Comparison of ENCODE assay signal across 9 cellular contexts in the genomic region with DNA sequence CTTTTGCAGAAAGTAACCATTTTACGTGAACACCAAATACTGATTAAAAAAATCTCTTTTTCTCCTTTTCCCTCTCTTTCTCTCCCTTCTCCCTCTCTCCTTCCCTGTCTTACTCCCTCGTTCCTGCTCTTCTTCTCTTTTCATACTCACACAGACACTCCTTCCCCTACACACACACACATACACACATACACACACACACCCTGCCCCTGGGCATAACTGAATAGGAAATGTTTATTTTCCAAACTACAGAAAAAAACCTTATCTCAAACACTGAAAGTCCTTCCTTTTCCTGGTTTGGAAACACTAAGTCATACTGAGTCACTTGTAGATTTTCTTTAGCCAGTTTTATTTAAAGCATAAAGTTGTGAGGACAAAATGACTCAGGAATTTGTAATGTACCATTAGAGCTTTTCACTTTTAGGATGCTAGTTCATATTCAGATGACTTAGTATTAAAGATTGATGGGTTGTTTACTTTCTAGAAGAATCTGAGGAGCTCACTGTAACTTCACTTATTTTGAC.
DNase-seq lines count a peak whose midpoint lies in the region; ATAC-seq and TF ChIP-seq lines count a peak whose summit lies in the region.
"Had no signal": no experiment of that assay in that cellular context is flagged by ENCODE, and none has a peak within 500 bp of the region (broad histone marks: within the 10 kb centered on the region; RNA-seq: fewer than 3 reads in every experiment).

No MANE protein-coding gene starts in this region.

- no peaks in the 10 kb centered on the region for H3K79me1 ChIP-seq in mesendoderm (ENCODE audit: low read length)

- no peak overlapping the region for H3K56ac ChIP-seq in mesendoderm (ENCODE audit: low read length)

- no peak overlapping the region for H3K23ac ChIP-seq in mesendoderm (ENCODE audit: low read length)

- peaks cover 21% of the 10 kb centered on the region for H3K36me3 Mint-ChIP-seq in activated CD4-positive, alpha-beta memory T cell treated with anti-CD3 and anti-CD28 coated beads for 36 hours

- H3K4me1 Mint-ChIP-seq in activated CD4-positive, alpha-beta memory T cell treated with anti-CD3 and anti-CD28 coated beads for 36 hours (ENCODE audit: low read depth) = peaks cover 87% of the 10 kb centered on the region

- no peak for TF ChIP-seq POLR2A in gastroesophageal sphincter (IDR thresholded peaks at IDR 0.05)

- H4K20me1 ChIP-seq in smooth muscle cell (ENCODE audit: low read depth) = peaks cover 49% of the 10 kb centered on the region

- no peak overlapping the region for H3K27ac ChIP-seq in HEK293 (ENCODE audit: extremely low read depth, low read depth, low read length)
- peak overlapping the region; percentile 71 to 82 (median 75) for H3K27ac ChIP-seq in gastroesophageal sphincter
- peak overlapping the region; percentile 68 for H3K27ac ChIP-seq in smooth muscle cell (ENCODE audit: low read depth)
- no peak overlapping the region for H3K27ac ChIP-seq in mesendoderm (ENCODE audit: low read depth, low read length)

- H2BK5ac ChIP-seq in mesendoderm (ENCODE audit: low read length) = no peak overlapping the region

- H3K4me1 ChIP-seq in HEK293 (ENCODE audit: control insufficient read depth, insufficient read depth, low read length) (no peaks in the 10 kb centered on the region), gastroesophageal sphincter (peaks cover 31 to 92% (median 32%) of the 10 kb centered on the region in 3 donors), smooth muscle cell (ENCODE audit: low read depth) (peaks cover 11% of the 10 kb centered on the region), mesendoderm (ENCODE audit: control insufficient read depth, low read depth, low read length) (no peaks in the 10 kb centered on the region)

- no peak overlapping the region for H2AFZ ChIP-seq in smooth muscle cell (ENCODE audit: low read depth)

- CTCF ChIA-PET in HEK293 (lab: Yijun Ruan, JAX) = no interaction called here
- CTCF ChIA-PET in activated CD4-positive, alpha-beta memory T cell treated with anti-CD3 and anti-CD28 coated beads for 36 hours (lab: Charles Lee) = interaction anchor here (0.9 to 4.1 kb wide), 4 partner anchors 12 to 148 kb away, joined by 3 to 19 read pairs (median 4); no protein-coding TSS in a partner anchor

- H3K27me3 Mint-ChIP-seq in activated CD4-positive, alpha-beta memory T cell treated with anti-CD3 and anti-CD28 coated beads for 36 hours = no peaks in the 10 kb centered on the region

- H3K9ac ChIP-seq in smooth muscle cell (ENCODE audit: low read depth) (peak overlapping the region; percentile 25), mesendoderm (ENCODE audit: low read length) (no peak overlapping the region)

- TF ChIP-seq EP300 in gastroesophageal sphincter (IDR thresholded peaks at IDR 0.05) = no peak

- no peak overlapping the region for H2BK15ac ChIP-seq in mesendoderm (replicated peaks; ENCODE audit: low read depth)

- 24 to 29% methylated on average over 2 of the region's 2 CpGs for WGBS in gastroesophageal sphincter (ENCODE audit: low coverage in 1 of 2), 2 donors
- WGBS in smooth muscle cell (ENCODE audit: low lambda C conversion rate) = 52% methylated on average over 2 of the region's 2 CpGs
- WGBS in mesendoderm (ENCODE audit: extremely low coverage, insufficient coverage, low lambda C conversion rate) = no CpG with 5 or more reads among the region's 2 CpGs

- H3F3A ChIP-seq in smooth muscle cell (ENCODE audit: low read depth) = peaks cover 9% of the 10 kb centered on the region

- H3K4me3 ChIP-seq in HEK293 (ENCODE audit: low read depth, low read length) (no peak overlapping the region), gastroesophageal sphincter (no peak overlapping the region), smooth muscle cell (no peak overlapping the region), mesendoderm (ENCODE audit: low read length) (no peak overlapping the region)

- no peak overlapping the region for H3K4ac ChIP-seq in mesendoderm (ENCODE audit: low read depth, low read length)

- peaks cover 3% of the 10 kb centered on the region for H3K9me3 Mint-ChIP-seq in activated CD4-positive, alpha-beta memory T cell treated with anti-CD3 and anti-CD28 coated beads for 36 hours

- peak overlapping the region; percentile 66 for H3K4me2 ChIP-seq in smooth muscle cell
- H3K4me2 ChIP-seq in mesendoderm (ENCODE audit: low read length) = no peak overlapping the region

- POLR2A ChIA-PET in HEK293 (lab: Yijun Ruan, JAX) = no interaction called here
- POLR2A ChIA-PET in activated CD4-positive, alpha-beta memory T cell treated with anti-CD3 and anti-CD28 coated beads for 36 hours (lab: Charles Lee) = interaction anchor here (0.9 to 1.2 kb wide), 3 partner anchors 21 to 58 kb away, joined by 3 to 4 read pairs (median 3); no protein-coding TSS in a partner anchor

- ATAC-seq in gastroesophageal sphincter (peak; percentile 44), HG03439 (IDR thresholded peaks at IDR 0.05; ENCODE audit: unreplicated experiment) (no peak)

- H3K36me3 ChIP-seq in HEK293 (ENCODE audit: control insufficient read depth in 2 of 2, insufficient read depth in 1 of 2, low read length in 2 of 2) (peaks cover 0 to 5% of the 10 kb centered on the region in 2 experiments; a peak in 1 of 3 replicates), gastroesophageal sphincter (peaks cover 0 to 6% of the 10 kb centered on the region in 2 donors), smooth muscle cell (ENCODE audit: low read depth) (no peaks in the 10 kb centered on the region), mesendoderm (ENCODE audit: control insufficient read depth, insufficient read depth, low read length) (no peaks in the 10 kb centered on the region)

- no peak for DNase-seq in activated CD4-positive, alpha-beta memory T cell treated with anti-CD3 and anti-CD28 coated beads for 36 hours
- DNase-seq in smooth muscle cell (lab: John Stamatoyannopoulos, UW; ENCODE audit: unreplicated experiment) (no peak), OCI-M2 (lab: John Stamatoyannopoulos, UW; ENCODE audit: unreplicated experiment) (no peak), mesendoderm (no peak), anterior cingulate cortex (lab: John Stamatoyannopoulos, UW) (no peak)
- DNase-seq: cerebellar nuclear complex had no signal

- H2AK5ac ChIP-seq in mesendoderm (ENCODE audit: low read length) = no peak overlapping the region

- no peak overlapping the region for H4K8ac ChIP-seq in mesendoderm (ENCODE audit: low read depth, low read length)

- peak overlapping the region; percentile 66 for H3K27ac Mint-ChIP-seq in activated CD4-positive, alpha-beta memory T cell treated with anti-CD3 and anti-CD28 coated beads for 36 hours

- no peak overlapping the region for H2BK120ac ChIP-seq in mesendoderm (ENCODE audit: low read depth, low read length)

- TF ChIP-seq CTCF in HEK293 (tag by site-specific recombination; IDR thresholded peaks at IDR 0.05) (no peak), gastroesophageal sphincter (IDR thresholded peaks at IDR 0.05) (no peak), smooth muscle cell (IDR thresholded peaks at IDR 0.05; ENCODE audit: borderline replicate concordance, insufficient read depth, poor library complexity, severe bottlenecking) (no peak)

- no peak overlapping the region for H4K5ac ChIP-seq in mesendoderm (ENCODE audit: low read length)

- H3K4me3 Mint-ChIP-seq in activated CD4-positive, alpha-beta memory T cell treated with anti-CD3 and anti-CD28 coated beads for 36 hours = no peak overlapping the region

- intact Hi-C loops in activated CD4-positive, alpha-beta memory T cell treated with anti-CD3 and anti-CD28 coated beads for 36 hours (cut with micrococcal nuclease) = loop anchor here (2.0 kb wide), 2 partner anchors 28 to 52 kb away; no protein-coding TSS in a partner anchor

- H3K18ac ChIP-seq in mesendoderm (ENCODE audit: low read length) = no peak overlapping the region

- H3K79me2 ChIP-seq in smooth muscle cell (ENCODE audit: low read depth) = peaks cover 81% of the 10 kb centered on the region
- H3K79me2 ChIP-seq in mesendoderm (ENCODE audit: control insufficient read depth, insufficient read depth, low read length) = no peaks in the 10 kb centered on the region

- H3K27me3 ChIP-seq in gastroesophageal sphincter = no peaks in the 10 kb centered on the region
- H3K27me3 ChIP-seq in smooth muscle cell (ENCODE audit: low read depth) = no peaks in the 10 kb centered on the region
- H3K27me3 ChIP-seq in mesendoderm (ENCODE audit: insufficient read depth, low read length, poor library complexity) = no peaks in the 10 kb centered on the region

- H3K9me3 ChIP-seq in HEK293 (ENCODE audit: control insufficient read depth, insufficient read depth, low read depth, low read length) = no peaks in the 10 kb centered on the region
- no peaks in the 10 kb centered on the region for H3K9me3 ChIP-seq in gastroesophageal sphincter
- no peaks in the 10 kb centered on the region for H3K9me3 ChIP-seq in smooth muscle cell (replicated peaks; ENCODE audit: low read depth)

TF ChIP-seq in HEK293, 187 proteins besides CTCF, POLR2A, EP300 and RAD21 (continues in another document):
- TF ChIP-seq MYNN (tag by site-specific recombination; IDR thresholded peaks at IDR 0.05; ENCODE audit: borderline replicate concordance) = no peak
- TF ChIP-seq, protein P1, sequence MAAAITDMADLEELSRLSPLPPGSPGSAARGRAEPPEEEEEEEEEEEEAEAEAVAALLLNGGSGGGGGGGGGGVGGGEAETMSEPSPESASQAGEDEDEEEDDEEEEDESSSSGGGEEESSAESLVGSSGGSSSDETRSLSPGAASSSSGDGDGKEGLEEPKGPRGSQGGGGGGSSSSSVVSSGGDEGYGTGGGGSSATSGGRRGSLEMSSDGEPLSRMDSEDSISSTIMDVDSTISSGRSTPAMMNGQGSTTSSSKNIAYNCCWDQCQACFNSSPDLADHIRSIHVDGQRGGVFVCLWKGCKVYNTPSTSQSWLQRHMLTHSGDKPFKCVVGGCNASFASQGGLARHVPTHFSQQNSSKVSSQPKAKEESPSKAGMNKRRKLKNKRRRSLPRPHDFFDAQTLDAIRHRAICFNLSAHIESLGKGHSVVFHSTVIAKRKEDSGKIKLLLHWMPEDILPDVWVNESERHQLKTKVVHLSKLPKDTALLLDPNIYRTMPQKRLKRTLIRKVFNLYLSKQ (tag by site-specific recombination; IDR thresholded peaks at IDR 0.05; ENCODE audit: borderline replicate concordance) = no peak
- TF ChIP-seq ZSCAN30 (tag by site-specific recombination; IDR thresholded peaks at IDR 0.05) = no peak
- no peak for TF ChIP-seq KLF10 (tag by site-specific recombination; IDR thresholded peaks at IDR 0.05)
- no peak for TF ChIP-seq ZNF776 (tag by site-specific recombination; IDR thresholded peaks at IDR 0.05; ENCODE audit: borderline replicate concordance)
- no peak for TF ChIP-seq ZNF274 (IDR thresholded peaks at IDR 0.05; ENCODE audit: low read length)
- TF ChIP-seq ZNF274 (tag by site-specific recombination; IDR thresholded peaks at IDR 0.05; ENCODE audit: borderline replicate concordance) = no peak
- no peak for TF ChIP-seq ZNF214 (tag by site-specific recombination; IDR thresholded peaks at IDR 0.05; ENCODE audit: borderline replicate concordance)
- TF ChIP-seq GFI1B (tag by site-specific recombination; IDR thresholded peaks at IDR 0.05) = no peak
- TF ChIP-seq BCL11A (tag by site-specific recombination; IDR thresholded peaks at IDR 0.05; ENCODE audit: low read depth) = no peak
- TF ChIP-seq ZNF777 (tag by site-specific recombination; IDR thresholded peaks at IDR 0.05; ENCODE audit: borderline replicate concordance) = no peak
- no peak for TF ChIP-seq KLF16 (tag by site-specific recombination; IDR thresholded peaks at IDR 0.05)

Comparison
In these comparisons a context has a peak if more than half of its experiments do, and no peak if none do; other contexts are left out.
1. H3K27ac ChIP-seq: peak in gastroesophageal sphincter (4 of 4) and smooth muscle cell (single experiment); none in HEK293 (single experiment) and mesendoderm (single experiment).